In genomic region chrX:106718709-106719108, GRCh38 we compare ENCODE assay signal across 1 cellular context.
TF ChIP-seq lines count a peak whose summit lies in the region.

No MANE protein-coding gene starts in this region.

TF ChIP-seq in HepG2, 621 proteins besides CTCF, POLR2A, EP300 and RAD21 (continued from another document and continues in another):
- no peak for TF ChIP-seq NR1H2 (CRISPR knock-in tag; IDR thresholded peaks at IDR 0.05; ENCODE audit: borderline replicate concordance, low read depth)
- TF ChIP-seq ZNF274 (CRISPR knock-in tag; IDR thresholded peaks at IDR 0.05), result no peak
- no peak for TF ChIP-seq ZSCAN9 (CRISPR knock-in tag; IDR thresholded peaks at IDR 0.05; ENCODE audit: borderline replicate concordance)
- TF ChIP-seq RFX3 (CRISPR knock-in tag; IDR thresholded peaks at IDR 0.05), result no peak
- TF ChIP-seq PCBP2 (optimal IDR thresholded peaks at IDR 0.05; ENCODE audit: low read depth, low read length, poor library complexity, severe bottlenecking), result no peak
- TF ChIP-seq NCOA5 (CRISPR knock-in tag; IDR thresholded peaks at IDR 0.05), result no peak
- peak; percentile 31 for TF ChIP-seq ASH2L (IDR thresholded peaks at IDR 0.05; ENCODE audit: insufficient read length, low read depth, low read length)
- 0 out of 2 replicates have a peak, but pooled peaks have one; percentile 58 for TF ChIP-seq FOXA1 (IDR thresholded peaks at IDR 0.05)
- TF ChIP-seq FOXA1 (CRISPR knock-in tag; IDR thresholded peaks at IDR 0.05), result peak; percentile 51
- TF ChIP-seq CBX1 (IDR thresholded peaks at IDR 0.05; ENCODE audit: low read depth), result no peak
- TF ChIP-seq DR1 (CRISPR knock-in tag; IDR thresholded peaks at IDR 0.05), result no peak
- TF ChIP-seq MAF1 (CRISPR knock-in tag; IDR thresholded peaks at IDR 0.05; ENCODE audit: borderline replicate concordance), result no peak
- no peak for TF ChIP-seq ZC3H13 (CRISPR knock-in tag; IDR thresholded peaks at IDR 0.05)
- TF ChIP-seq KAT8 (CRISPR knock-in tag; IDR thresholded peaks at IDR 0.05), result no peak
- TF ChIP-seq GRHL1 (CRISPR knock-in tag; conservative IDR thresholded peaks at IDR 0.05), result no peak
- TF ChIP-seq NR2F1 (CRISPR knock-in tag; IDR thresholded peaks at IDR 0.05), result no peak
- no peak for TF ChIP-seq ZBTB43 (CRISPR knock-in tag; conservative IDR thresholded peaks at IDR 0.05)
- no peak for TF ChIP-seq ZNF234 (CRISPR knock-in tag; conservative IDR thresholded peaks at IDR 0.05)
- no peak for TF ChIP-seq ZBTB34 (CRISPR knock-in tag; IDR thresholded peaks at IDR 0.05)
- no peak for TF ChIP-seq ZNF142 (CRISPR knock-in tag; IDR thresholded peaks at IDR 0.05)
- TF ChIP-seq CEBPB (IDR thresholded peaks at IDR 0.05; ENCODE audit: borderline replicate concordance, low read depth, low read length), result no peak
- no peak for TF ChIP-seq ZNF354B (CRISPR knock-in tag; IDR thresholded peaks at IDR 0.05)
- TF ChIP-seq ZNF816 (CRISPR knock-in tag; IDR thresholded peaks at IDR 0.05; ENCODE audit: borderline replicate concordance), result no peak
- no peak for TF ChIP-seq ZNF619 (CRISPR knock-in tag; IDR thresholded peaks at IDR 0.05)
- no peak for TF ChIP-seq SYNCRIP (IDR thresholded peaks at IDR 0.05; ENCODE audit: insufficient read depth, low read depth, low read length)
- TF ChIP-seq IRF1 (CRISPR knock-in tag; IDR thresholded peaks at IDR 0.05; ENCODE audit: low read depth), result no peak
- no peak for TF ChIP-seq SP140L (CRISPR knock-in tag; IDR thresholded peaks at IDR 0.05; ENCODE audit: borderline replicate concordance)
- TF ChIP-seq ZNF605 (CRISPR knock-in tag; IDR thresholded peaks at IDR 0.05), result no peak
- TF ChIP-seq ZBTB49 (CRISPR knock-in tag; IDR thresholded peaks at IDR 0.05; ENCODE audit: borderline replicate concordance), result no peak
- no peak for TF ChIP-seq TRAFD1 (CRISPR knock-in tag; IDR thresholded peaks at IDR 0.05; ENCODE audit: borderline replicate concordance)
- no peak for TF ChIP-seq SMAD9 (CRISPR knock-in tag; IDR thresholded peaks at IDR 0.05)
- TF ChIP-seq KLF6 (CRISPR knock-in tag; IDR thresholded peaks at IDR 0.05), result no peak
- TF ChIP-seq HNF4G (IDR thresholded peaks at IDR 0.05; ENCODE audit: borderline replicate concordance, low read depth, low read length), result peak; percentile 78
- no peak for TF ChIP-seq HNF4G (CRISPR knock-in tag; IDR thresholded peaks at IDR 0.05; ENCODE audit: borderline replicate concordance, low read depth)
- TF ChIP-seq ZKSCAN5 (CRISPR knock-in tag; IDR thresholded peaks at IDR 0.05), result no peak
- TF ChIP-seq ZNF30 (CRISPR knock-in tag; IDR thresholded peaks at IDR 0.05), result no peak
- no peak for TF ChIP-seq ZFX (CRISPR knock-in tag; IDR thresholded peaks at IDR 0.05; ENCODE audit: low read depth)
- TF ChIP-seq E2F5 (CRISPR knock-in tag; conservative IDR thresholded peaks at IDR 0.05), result no peak
- TF ChIP-seq ZNF501 (CRISPR knock-in tag; IDR thresholded peaks at IDR 0.05), result no peak
- TF ChIP-seq JARID2 (CRISPR knock-in tag; IDR thresholded peaks at IDR 0.05; ENCODE audit: insufficient replicate concordance), result no peak
- no peak for TF ChIP-seq TP53 (CRISPR knock-in tag; conservative IDR thresholded peaks at IDR 0.05)
- TF ChIP-seq ZNF556 (CRISPR knock-in tag; IDR thresholded peaks at IDR 0.05; ENCODE audit: borderline replicate concordance), result no peak
- TF ChIP-seq SAP130 (CRISPR knock-in tag; IDR thresholded peaks at IDR 0.05; ENCODE audit: low read depth), result peak; percentile 46; the same call in 1 of the 2 replicates
- TF ChIP-seq PAF1 (CRISPR knock-in tag; IDR thresholded peaks at IDR 0.05), result no peak
- TF ChIP-seq MXD3 (CRISPR knock-in tag; IDR thresholded peaks at IDR 0.05), result no peak
- 0 out of 2 replicates have a peak, but pooled peaks have one; percentile 39 for TF ChIP-seq FOXJ3 (CRISPR knock-in tag; IDR thresholded peaks at IDR 0.05; ENCODE audit: borderline replicate concordance)
- TF ChIP-seq ZFP91 (CRISPR knock-in tag; IDR thresholded peaks at IDR 0.05; ENCODE audit: borderline replicate concordance), result no peak
- TF ChIP-seq ZNF546 (CRISPR knock-in tag; conservative IDR thresholded peaks at IDR 0.05), result no peak
- TF ChIP-seq MLLT10 (CRISPR knock-in tag; IDR thresholded peaks at IDR 0.05), result no peak
- TF ChIP-seq RELA (CRISPR knock-in tag; IDR thresholded peaks at IDR 0.05), result no peak
- no peak for TF ChIP-seq CEBPG (CRISPR knock-in tag; IDR thresholded peaks at IDR 0.05)
- no peak for TF ChIP-seq SIX1 (CRISPR knock-in tag; IDR thresholded peaks at IDR 0.05; ENCODE audit: borderline replicate concordance)
